ENCODE assay signal across 29 cellular contexts in the genomic region with DNA sequence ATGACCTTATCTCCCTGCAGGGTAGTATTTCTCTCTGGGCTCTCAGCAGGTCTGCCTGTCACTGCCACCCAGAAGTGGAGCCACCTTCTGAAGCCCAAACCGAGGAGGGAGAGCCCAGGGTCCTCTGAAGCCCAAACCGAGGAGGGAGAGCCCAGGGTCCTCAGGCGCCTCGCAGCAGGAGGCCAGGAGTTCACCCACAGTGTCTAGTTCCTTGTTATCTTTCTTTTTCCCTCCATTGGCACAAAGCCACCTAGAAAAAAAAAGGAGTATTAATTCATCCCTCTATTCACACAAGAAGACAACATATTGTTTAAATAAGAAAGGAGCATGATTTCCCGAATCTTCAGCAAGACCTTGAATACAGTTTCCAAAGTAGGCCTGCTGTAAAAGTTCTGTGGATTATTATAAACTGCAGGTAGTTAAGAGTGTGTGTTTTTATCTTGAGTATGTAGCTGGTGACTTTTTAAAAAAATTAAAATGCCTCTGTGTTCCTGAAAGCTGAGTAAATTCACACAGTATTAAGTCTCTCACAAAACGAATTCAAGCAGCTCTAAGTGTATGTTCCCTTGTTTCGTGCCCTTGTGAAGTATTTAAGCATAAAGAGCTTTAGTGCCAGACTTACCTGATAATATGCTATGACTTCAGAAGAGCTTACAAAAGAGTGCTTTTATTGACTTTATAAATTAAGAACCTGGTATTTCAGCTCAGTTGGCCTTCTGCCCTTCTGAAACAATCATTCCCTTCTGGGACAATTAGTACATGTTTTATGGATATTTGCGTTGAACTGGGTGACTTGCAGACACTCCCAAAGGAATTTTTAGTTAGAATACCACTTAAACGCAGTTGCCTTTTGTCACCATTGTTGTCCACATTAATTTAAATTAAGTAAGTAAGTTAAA. TPM values are rescaled to one million over a fixed set of nuclear protein-coding genes. Genes with fewer than 3 reads are reported as not detected.
A peak's percentile ranks its signal among the peaks of the same experiment; 100 is the strongest.
DNase-seq lines count a peak whose midpoint lies in the region; ATAC-seq, FAIRE-seq and TF ChIP-seq lines count a peak whose summit lies in the region.
"Had no signal": no experiment of that assay in that cellular context is flagged by ENCODE, and none has a peak within 500 bp of the region (broad histone marks: within the 10 kb centered on the region; RNA-seq: fewer than 3 reads in every experiment).

No MANE protein-coding gene starts in this region.

- H3K9me3 ChIP-seq in HepG2 (ENCODE audit: low read length) (no peaks in the 10 kb centered on the region), upper lobe of right lung (no peaks in the 10 kb centered on the region)
- H3K9me3 ChIP-seq: sigmoid colon, tibial nerve had no signal

- peaks cover 6% of the 10 kb centered on the region; the same call in 1 of the 3 replicates for H3K36me3 Mint-ChIP-seq in GM23338 (ENCODE audit: low read depth)

- TF ChIP-seq EP300 in HepG2 (IDR thresholded peaks at IDR 0.05; ENCODE audit: low read depth in 2 of 2, low read length in 2 of 2), result no peak
- no peak for TF ChIP-seq EP300 in HepG2 (CRISPR knock-in tag; IDR thresholded peaks at IDR 0.05; ENCODE audit: borderline replicate concordance)

- in situ Hi-C loops in HepG2 (cut with HindIII; ENCODE audit: extremely low pct_ligation_motif_present, low pct_unique_long_range_greater_than_20kb), result no loop called here

- H3K4me1 Mint-ChIP-seq in GM23338, result peaks cover 26% of the 10 kb centered on the region
- H3K4me1 Mint-ChIP-seq: CD8-positive, alpha-beta memory T cell had no signal

- H3K4me2 ChIP-seq in HepG2 (ENCODE audit: low read depth, low read length), result peak overlapping the region; percentile 81
- no peak overlapping the region for H3K4me2 ChIP-seq in GM23338

- H3K9me3 Mint-ChIP-seq in GM23338, result no peaks in the 10 kb centered on the region
- H3K9me3 Mint-ChIP-seq: activated CD8-positive, alpha-beta T cell treated with anti-CD3 and anti-CD28 coated beads for 36 hours; CD8-positive, alpha-beta memory T cell; stimulated activated naive CD8-positive, alpha-beta T cell treated with anti-CD3 and anti-CD28 coated beads, Interleukin-15, Interleukin-2, amounts not matched to agents 100 ng/mL and 50 ng/mL, for 24 hours; T-cell had no signal

- BruUV-seq in HepG2 (replicated peaks; lab: Mats Ljungman, UMichigan), result no TSS peak

- TF ChIP-seq POLR2A in HepG2 (IDR thresholded peaks at IDR 0.05; ENCODE audit: insufficient read depth in 1 of 2, low read depth in 2 of 2, low read length in 2 of 2), result no peak

- H4K20me1 ChIP-seq in HepG2 (ENCODE audit: insufficient read depth, low read length) (no peaks in the 10 kb centered on the region), GM23338 (replicated peaks; ENCODE audit: insufficient read depth) (no peaks in the 10 kb centered on the region)

- H3K27ac Mint-ChIP-seq in GM23338, result no peak overlapping the region; the same call in 1 of the 2 replicates
- H3K27ac Mint-ChIP-seq: activated CD8-positive, alpha-beta T cell treated with anti-CD3 and anti-CD28 coated beads for 36 hours; stimulated activated naive CD8-positive, alpha-beta T cell treated with anti-CD3 and anti-CD28 coated beads, Interleukin-15, Interleukin-2, amounts not matched to agents 100 ng/mL and 50 ng/mL, for 24 hours; T-cell had no signal

- H3K27ac ChIP-seq in HepG2 (ENCODE audit: extremely low read length, insufficient read depth, low read length), result no peak overlapping the region
- H3K27ac ChIP-seq in upper lobe of right lung, result no peak overlapping the region
- no peak overlapping the region for H3K27ac ChIP-seq in GM23338 (ENCODE audit: low read depth)
- H3K27ac ChIP-seq: sigmoid colon, tibial nerve had no signal

- no peak for FAIRE-seq in HepG2 (lab: Jason Lieb, UNC)
- FAIRE-seq: A204.1, GM18507 had no signal

- intact Hi-C loops in HepG2 (cut with micrococcal nuclease; ENCODE audit: unreplicated experiment) (loop anchor here (5.0 kb wide), 1 partner anchor 43 kb away; no protein-coding TSS in a partner anchor), upper lobe of right lung (cut with DNase I) (no loop called here)

- H3K36me3 ChIP-seq in HepG2 (replicated peaks in 1 of 2; ENCODE audit: control insufficient read depth in 1 of 2, insufficient read depth in 2 of 2, low read length in 2 of 2) (peaks cover 0 to 1% of the 10 kb centered on the region in 2 experiments; a peak in 1 of 5 replicates), upper lobe of right lung (no peaks in the 10 kb centered on the region), GM23338 (ENCODE audit: insufficient read depth) (no peaks in the 10 kb centered on the region)

- 39% methylated on average over 9 of the region's 9 CpGs for WGBS in HepG2 (ENCODE audit: low lambda C conversion rate)

- H2AFZ ChIP-seq in HepG2 (ENCODE audit: low read length) (no peak overlapping the region), GM23338 (no peak overlapping the region)

- H3K27me3 Mint-ChIP-seq in GM23338 (ENCODE audit: insufficient read depth, low read depth, poor library complexity), result peaks cover 3% of the 10 kb centered on the region
- H3K27me3 Mint-ChIP-seq: activated CD8-positive, alpha-beta T cell treated with anti-CD3 and anti-CD28 coated beads for 36 hours; brain had no signal

- ATAC-seq in HepG2 (no peak), upper lobe of right lung (peak; percentile 68), GM23338 (no peak)
- ATAC-seq: activated CD8-positive, alpha-beta T cell treated with anti-CD3 and anti-CD28 coated beads for 36 hours; left lobe of liver; T-cell had no signal

- CTCF ChIA-PET in HepG2 (lab: Yijun Ruan, JAX; ENCODE audit: low intra/inter-chr PET ratio, low total read pairs), result no interaction called here

- no peaks in the 10 kb centered on the region for H3F3A ChIP-seq in GM23338 (replicated peaks; ENCODE audit: low read depth)

- POLR2A ChIA-PET in HepG2 (lab: Yijun Ruan, JAX), result interaction anchor here (1.0 to 1.7 kb wide), 2 partner anchors 13 to 97 kb away, joined by 3 to 7 read pairs; a partner anchor contains a TSS

- H3K4me1 ChIP-seq in HepG2 (ENCODE audit: insufficient read depth, low read length) (peaks cover 51% of the 10 kb centered on the region), upper lobe of right lung (peaks cover 5% of the 10 kb centered on the region), GM23338 (ENCODE audit: insufficient read depth) (peaks cover 9% of the 10 kb centered on the region; the same call in 1 of the 2 replicates)
- H3K4me1 ChIP-seq: sigmoid colon had no signal

- no peaks in the 10 kb centered on the region for H3K9me2 ChIP-seq in GM23338 (ENCODE audit: insufficient read depth)

- H3K79me2 ChIP-seq in HepG2 (ENCODE audit: insufficient read depth, low read length) (no peaks in the 10 kb centered on the region), GM23338 (replicated peaks; ENCODE audit: insufficient read depth) (no peaks in the 10 kb centered on the region)

- H3K4me3 Mint-ChIP-seq in GM23338, result no peak overlapping the region
- H3K4me3 Mint-ChIP-seq: activated CD8-positive, alpha-beta T cell treated with anti-CD3 and anti-CD28 coated beads for 36 hours; brain; CD8-positive, alpha-beta memory T cell; stimulated activated naive CD8-positive, alpha-beta T cell treated with anti-CD3 and anti-CD28 coated beads, Interleukin-15, Interleukin-2, amounts not matched to agents 100 ng/mL and 50 ng/mL, for 24 hours; T-cell had no signal

- H3K9ac ChIP-seq in HepG2 (ENCODE audit: insufficient read depth, low read depth, low read length), result 0 out of 2 replicates have a peak overlapping the region, but pooled peaks have one; percentile 7

- peak; percentile 20 for DNase-seq in NCI-H2171 treated with DMSO at 0.1 percent for 48 hours (lab: John Stamatoyannopoulos, UW)
- no peak for DNase-seq in NCI-H2171 (lab: John Stamatoyannopoulos, UW)
- peak; percentile 15 for DNase-seq in astrocyte of the hippocampus (ENCODE audit: low read depth, low spot score)
- DNase-seq in HepG2 (ENCODE audit: low spot score), result no peak
- no peak for DNase-seq in upper lobe of right lung
- DNase-seq in middle frontal gyrus (ENCODE audit: extremely low spot score, low spot score), result no peak
- no peak for DNase-seq in GM23338 (ENCODE audit: low spot score)
- DNase-seq in cerebellum (ENCODE audit: low spot score), result no peak
- DNase-seq: activated CD4-positive, CD25-positive, alpha-beta regulatory T cell treated with anti-CD3 and anti-CD28 coated beads, Interleukin-2, amount 50 U/mL, for 72 hours; activated CD8-positive, alpha-beta T cell treated with anti-CD3 and anti-CD28 coated beads for 36 hours; activated effector memory CD4-positive, alpha-beta T cell treated with anti-CD3 and anti-CD28 coated beads, Interleukin-2, amount 50 U/mL, for 16 hours; AML-193; CD8-positive, alpha-beta memory T cell; erythroblast; foreskin melanocyte; GF-D8; Karpas-422; NCI-H187; NCI-H446 treated with DMSO at 0.1 percent for 48 hours; SHP77 treated with DMSO at 0.1 percent for 48 hours; sigmoid colon; stimulated activated CD4-positive, alpha-beta T cell treated with anti-CD3 and anti-CD28 coated beads, Interleukin-15, amount 100 ng/mL, for 24 hours; T-cell had no signal

- H3K27me3 ChIP-seq in HepG2 (ENCODE audit: control insufficient read depth in 1 of 2, insufficient read depth in 2 of 2, low read length in 2 of 2) (no peaks in the 10 kb centered on the region), upper lobe of right lung (peaks cover 3% of the 10 kb centered on the region), GM23338 (ENCODE audit: insufficient read depth) (no peaks in the 10 kb centered on the region)
- H3K27me3 ChIP-seq: tibial nerve had no signal

- TF ChIP-seq CTCF in HepG2 (CRISPR knock-in tag; IDR thresholded peaks at IDR 0.05) (no peak), upper lobe of right lung (IDR thresholded peaks at IDR 0.05) (no peak), GM23338 (conservative IDR thresholded peaks at IDR 0.05; ENCODE audit: low read depth in 2 of 2) (no peak)

- TF ChIP-seq RAD21 in HepG2 (CRISPR knock-in tag; IDR thresholded peaks at IDR 0.05), result no peak

- H3K4me3 ChIP-seq in HepG2 (replicated peaks in 1 of 3; ENCODE audit: insufficient read depth in 1 of 3, low read depth in 2 of 3, low read length in 3 of 3) (peak overlapping the region in 2 of 3 experiments; percentile 25 to 63; a peak in 3 of 6 replicates), upper lobe of right lung (no peak overlapping the region), GM23338 (no peak overlapping the region)
- H3K4me3 ChIP-seq: sigmoid colon, tibial nerve had no signal

RNA-seq across cellular contexts. Expression of a gene that starts 11.7 kb away (rescaled TPM):
- total RNA-seq in HepG2 (2016; rRNA removed; fragmentation: Illumina TruSeq; extraction: Trizol) (10.6 and 12.0 TPM in 2 replicates), upper lobe of right lung (2.7 TPM), cerebellum (17.2 TPM)
- total RNA-seq in HepG2 (2016; cell fraction: cytosol; rRNA removed; fragmentation: Illumina TruSeq; extraction: Trizol; ENCODE audit: low read depth), result 5.6 and 8.3 TPM in 2 replicates
- 10.0 and 12.7 TPM in 2 replicates for total RNA-seq in HepG2 (2016; cell fraction: insoluble cytoplasmic fraction; rRNA removed; fragmentation: Illumina TruSeq; extraction: Trizol)
- total RNA-seq in HepG2 (2016; cell fraction: membrane; rRNA removed; fragmentation: Illumina TruSeq; extraction: Trizol), result 5.3 and 6.5 TPM in 2 replicates
- 19.5 and 21.6 TPM in 2 replicates for total RNA-seq in HepG2 (2016; cell fraction: nucleus; rRNA removed; fragmentation: Illumina TruSeq; extraction: Trizol)
- polyA plus RNA-seq in HepG2 (2011; rRNA removed) (9.3 and 13.5 TPM in 2 replicates), GM23338 (2016; fragmentation: Nextera tagmentation; extraction: Ambion mirVana) (2.8 and 2.9 TPM in 2 replicates)
- polyA plus RNA-seq in HepG2 (2011; cell fraction: cytosol; rRNA removed), result 4.2 and 6.2 TPM in 2 replicates
- 25.1 and 30.9 TPM in 2 replicates for polyA plus RNA-seq in HepG2 (2011; cell fraction: nucleus; rRNA removed)
- 7.4 and 11.8 TPM in 2 replicates for polyA plus RNA-seq in HepG2 (2012)
- polyA plus RNA-seq in HepG2 (2016; cell fraction: cytosol; fragmentation: Illumina TruSeq; extraction: Trizol; ENCODE audit: low read depth), result 0.66 and 1.2 TPM in 2 replicates
- 8.6 and 8.8 TPM in 2 replicates for polyA plus RNA-seq in HepG2 (2016; cell fraction: insoluble cytoplasmic fraction; fragmentation: Illumina TruSeq; extraction: Trizol; ENCODE audit: low read depth)
- 1.7 and 1.9 TPM in 2 replicates for polyA plus RNA-seq in HepG2 (2016; cell fraction: membrane; fragmentation: Illumina TruSeq; extraction: Trizol; ENCODE audit: low read depth)
- polyA plus RNA-seq in HepG2 (2016; cell fraction: nucleus; fragmentation: Illumina TruSeq; extraction: Trizol; ENCODE audit: insufficient read depth, low read depth), result 24.2 and 25.3 TPM in 2 replicates
- polyA minus RNA-seq in HepG2 (2011; rRNA and poly(A)+ RNA removed; ENCODE audit: low replicate concordance), result 9.4 and 18.5 TPM in 2 replicates
- polyA minus RNA-seq in HepG2 (2011; cell fraction: cytosol; rRNA and poly(A)+ RNA removed), result 4.8 and 5.4 TPM in 2 replicates
- polyA minus RNA-seq in HepG2 (2011; cell fraction: nucleus; rRNA and poly(A)+ RNA removed), result 36.2 and 51.6 TPM in 2 replicates
- 2.5 and 4.2 TPM in 2 replicates for total RNA-seq in GM23338 (2014; rRNA removed; shearing (Covaris generic))

Comparison
In these comparisons a context has a peak if more than half of its experiments do, and no peak if none do; other contexts are left out.
1. DNase-seq: peak in NCI-H2171 treated with DMSO at 0.1 percent for 48 hours (single experiment) and astrocyte of the hippocampus (single experiment); none in NCI-H2171 (single experiment), HepG2 (single experiment), upper lobe of right lung (single experiment), middle frontal gyrus (single experiment), GM23338 (single experiment) and cerebellum (single experiment).
2. H3K4me3 ChIP-seq: peak in HepG2 (2 of 3); none in upper lobe of right lung (single experiment) and GM23338 (single experiment).